In the genomic region with DNA sequence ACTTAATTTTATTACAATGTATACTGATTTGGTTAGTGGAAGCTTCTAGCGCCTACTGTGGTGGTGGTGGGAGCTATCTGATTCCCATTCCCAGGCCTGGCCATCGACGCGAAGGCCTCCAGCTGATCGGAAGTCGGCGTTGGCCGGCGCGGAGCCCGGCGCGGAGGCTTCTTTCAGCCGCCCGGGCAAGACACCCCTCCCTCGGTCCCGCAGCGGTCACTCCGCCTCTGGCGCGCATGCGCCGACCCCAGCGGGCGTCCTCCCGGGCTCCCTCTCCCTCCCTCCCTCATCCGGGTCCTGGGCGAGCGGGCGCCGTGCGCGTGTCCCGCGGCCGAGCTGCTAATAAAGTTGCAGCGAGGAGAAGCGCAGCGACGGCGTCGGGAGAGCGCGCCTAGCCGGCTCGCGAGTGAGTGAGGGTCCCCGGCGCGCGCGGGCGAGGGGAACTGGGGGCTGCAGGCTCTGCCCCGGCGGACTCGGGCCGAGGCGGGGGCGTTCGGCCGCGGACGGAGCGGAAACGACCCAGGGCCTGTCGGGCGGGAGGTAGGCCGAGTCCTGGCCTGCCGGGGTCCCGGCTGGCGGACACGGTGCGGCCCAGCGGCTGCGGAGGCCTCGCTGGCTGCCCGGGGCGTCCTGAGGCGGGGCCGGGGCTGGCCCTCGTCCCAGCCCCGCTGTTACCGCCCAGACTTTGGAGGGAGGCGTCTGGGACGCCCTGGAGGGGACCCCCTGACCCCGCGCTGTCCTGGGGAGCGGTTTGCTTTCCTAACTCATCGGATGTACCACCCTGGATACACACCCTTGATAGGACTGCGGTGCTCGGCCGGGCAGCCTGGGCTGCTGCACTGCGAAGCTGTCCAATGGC, we compare ENCODE assay signal across 1 cellular context.
TF ChIP-seq lines count a peak whose summit lies in the region.

TSS of gene SMAD5 (plus strand) at position 289 of the 859 bp plus-strand sequence. CDS start 20,916 bp downstream, outside the sequence.

TF ChIP-seq in HepG2, 621 proteins besides CTCF, POLR2A, EP300 and RAD21 (continued from another document and continues in another):
- TF ChIP-seq SRSF1 (optimal IDR thresholded peaks at IDR 0.05; ENCODE audit: low read depth, low read length) = peak; percentile 50
- no peak for TF ChIP-seq ZNF652 (CRISPR knock-in tag; IDR thresholded peaks at IDR 0.05; ENCODE audit: borderline replicate concordance, low read depth)
- no peak for TF ChIP-seq FOXP1 (IDR thresholded peaks at IDR 0.05)
- TF ChIP-seq FOXP1 (CRISPR knock-in tag; IDR thresholded peaks at IDR 0.05) = no peak; the same call in 1 of the 2 replicates
- TF ChIP-seq ZBTB38 (CRISPR knock-in tag; IDR thresholded peaks at IDR 0.05) = peak; percentile 85
- no peak for TF ChIP-seq NFATC3 (CRISPR knock-in tag; IDR thresholded peaks at IDR 0.05)
- peak; percentile 84 for TF ChIP-seq MXD4 (CRISPR knock-in tag; IDR thresholded peaks at IDR 0.05)
- peak; percentile 59; the same call in 1 of the 2 replicates for TF ChIP-seq TFE3 (CRISPR knock-in tag; IDR thresholded peaks at IDR 0.05)
- TF ChIP-seq, protein P1, sequence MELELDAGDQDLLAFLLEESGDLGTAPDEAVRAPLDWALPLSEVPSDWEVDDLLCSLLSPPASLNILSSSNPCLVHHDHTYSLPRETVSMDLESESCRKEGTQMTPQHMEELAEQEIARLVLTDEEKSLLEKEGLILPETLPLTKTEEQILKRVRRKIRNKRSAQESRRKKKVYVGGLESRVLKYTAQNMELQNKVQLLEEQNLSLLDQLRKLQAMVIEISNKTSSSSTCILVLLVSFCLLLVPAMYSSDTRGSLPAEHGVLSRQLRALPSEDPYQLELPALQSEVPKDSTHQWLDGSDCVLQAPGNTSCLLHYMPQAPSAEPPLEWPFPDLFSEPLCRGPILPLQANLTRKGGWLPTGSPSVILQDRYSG (CRISPR knock-in tag; IDR thresholded peaks at IDR 0.05) = no peak; the same call in 1 of the 2 replicates
- peak; percentile 73; the same call in 1 of the 2 replicates for TF ChIP-seq ZNF543 (CRISPR knock-in tag; IDR thresholded peaks at IDR 0.05)
- TF ChIP-seq ZNF207 (IDR thresholded peaks at IDR 0.05; ENCODE audit: borderline replicate concordance) = no peak
- no peak for TF ChIP-seq XBP1 (CRISPR knock-in tag; IDR thresholded peaks at IDR 0.05)
- peak; percentile 56 for TF ChIP-seq ZNF605 (CRISPR knock-in tag; IDR thresholded peaks at IDR 0.05)
- TF ChIP-seq ZNF646 (CRISPR knock-in tag; IDR thresholded peaks at IDR 0.05) = no peak
- TF ChIP-seq ZNF333 (CRISPR knock-in tag; IDR thresholded peaks at IDR 0.05; ENCODE audit: borderline replicate concordance) = peak; percentile 47; the same call in 1 of the 2 replicates
- TF ChIP-seq ZNF264 (CRISPR knock-in tag; IDR thresholded peaks at IDR 0.05) = no peak
- TF ChIP-seq USF2 (IDR thresholded peaks at IDR 0.05; ENCODE audit: low read depth, low read length) = no peak
- TF ChIP-seq USF2 (CRISPR knock-in tag; IDR thresholded peaks at IDR 0.05; ENCODE audit: borderline replicate concordance) = no peak; the same call in 1 of the 2 replicates
- TF ChIP-seq ZNF883 (CRISPR knock-in tag; IDR thresholded peaks at IDR 0.05; ENCODE audit: not compliant biosample characterization) = no peak
- no peak for TF ChIP-seq KLF13 (CRISPR knock-in tag; IDR thresholded peaks at IDR 0.05)
- no peak for TF ChIP-seq PHF5A (CRISPR knock-in tag; IDR thresholded peaks at IDR 0.05; ENCODE audit: low read depth, unreplicated experiment)
- TF ChIP-seq THAP11 (CRISPR knock-in tag; IDR thresholded peaks at IDR 0.05) = peak; percentile 90
- TF ChIP-seq ZNF350 (CRISPR knock-in tag; IDR thresholded peaks at IDR 0.05; ENCODE audit: borderline replicate concordance, low read depth) = peak; percentile 45; the same call in 1 of the 2 replicates
- no peak; the same call in 1 of the 2 replicates for TF ChIP-seq CENPBD1 (CRISPR knock-in tag; IDR thresholded peaks at IDR 0.05; ENCODE audit: borderline replicate concordance, low read depth)
- TF ChIP-seq, protein P2, sequence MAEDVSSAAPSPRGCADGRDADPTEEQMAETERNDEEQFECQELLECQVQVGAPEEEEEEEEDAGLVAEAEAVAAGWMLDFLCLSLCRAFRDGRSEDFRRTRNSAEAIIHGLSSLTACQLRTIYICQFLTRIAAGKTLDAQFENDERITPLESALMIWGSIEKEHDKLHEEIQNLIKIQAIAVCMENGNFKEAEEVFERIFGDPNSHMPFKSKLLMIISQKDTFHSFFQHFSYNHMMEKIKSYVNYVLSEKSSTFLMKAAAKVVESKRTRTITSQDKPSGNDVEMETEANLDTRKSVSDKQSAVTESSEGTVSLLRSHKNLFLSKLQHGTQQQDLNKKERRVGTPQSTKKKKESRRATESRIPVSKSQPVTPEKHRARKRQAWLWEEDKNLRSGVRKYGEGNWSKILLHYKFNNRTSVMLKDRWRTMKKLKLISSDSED (CRISPR knock-in tag; IDR thresholded peaks at IDR 0.05) = no peak
- no peak; the same call in 1 of the 2 replicates for TF ChIP-seq RNF219 (CRISPR knock-in tag; IDR thresholded peaks at IDR 0.05)
- peak; percentile 67; the same call in 1 of the 2 replicates for TF ChIP-seq ZFP36L1 (CRISPR knock-in tag; IDR thresholded peaks at IDR 0.05)
